In genomic region chr2:178057179-178057578, GRCh38 we compare ENCODE assay signal across 32 cellular contexts. TPM values are rescaled to one million over a fixed set of nuclear protein-coding genes. Genes with fewer than 3 reads are reported as not detected.
"Had no signal": no experiment of that assay in that cellular context is flagged by ENCODE, and none has a peak within 500 bp of the region (broad histone marks: within the 10 kb centered on the region; RNA-seq: fewer than 3 reads in every experiment).

No MANE protein-coding gene starts in this region.

- H2AFZ ChIP-seq: hepatocyte had no signal

- H3K4me3 ChIP-seq: coronary artery, dorsolateral prefrontal cortex, heart right ventricle, hepatocyte had no signal

- H3K4me2 ChIP-seq: hepatocyte had no signal

- H3K27ac ChIP-seq: brain microvascular endothelial cell, coronary artery, dorsolateral prefrontal cortex, heart right ventricle, hepatocyte had no signal

- H3K9me3 ChIP-seq: heart right ventricle had no signal

- DNase-seq: activated CD4-positive, alpha-beta memory T cell treated with anti-CD3 and anti-CD28 coated beads for 36 hours; activated CD4-positive, alpha-beta T cell treated with anti-CD3 and anti-CD28 coated beads for 36 hours; activated CD4-positive, alpha-beta T cell treated with anti-CD3 and anti-CD28 coated beads, Interleukin-2, amount 10 ng/mL, durations not matched to agents 24 days and 14 days; activated CD4-positive, CD25-positive, alpha-beta regulatory T cell; activated CD4-positive, CD25-positive, alpha-beta regulatory T cell treated with anti-CD3 and anti-CD28 coated beads, Interleukin-2, amount 50 U/mL, for 72 hours; activated CD8-positive, alpha-beta memory T cell treated with anti-CD3 and anti-CD28 coated beads, Interleukin-2, amount 10 ng/mL, durations not matched to agents 7 days and 5 days; activated CD8-positive, alpha-beta memory T cell treated with anti-CD3 and anti-CD28 coated beads, Interleukin-2, amount 50 U/mL, for 4 hours; activated CD8-positive, alpha-beta T cell treated with anti-CD3 and anti-CD28 coated beads, Interleukin-2, amount 10 ng/mL, durations not matched to agents 7 days and 5 days; activated effector memory CD4-positive, alpha-beta T cell treated with anti-CD3 and anti-CD28 coated beads, Interleukin-2, amount 50 U/mL, for 16 hours; activated naive CD4-positive, alpha-beta T cell treated with anti-CD3 and anti-CD28 coated beads, Interleukin-2, amount 10 ng/mL, durations not matched to agents 7 days and 5 days; activated naive CD8-positive, alpha-beta T cell treated with anti-CD3 and anti-CD28 coated beads, Interleukin-2, amount 10 ng/mL, durations not matched to agents 7 days and 5 days; activated T-cell treated with anti-CD3 and anti-CD28 coated beads, Interleukin-2, amount 50 U/mL, for 1 hour; activated T-cell treated with anti-CD3 and anti-CD28 coated beads, Interleukin-2, amount 50 U/mL, for 48 hours; amniotic stem cell; anterior cingulate cortex; brain microvascular endothelial cell; dorsolateral prefrontal cortex; effector memory CD4-positive, alpha-beta T cell; endodermal cell; foreskin fibroblast; glutamatergic neuron; heart right ventricle; T-helper 17 cell; T1000 had no signal

- ATAC-seq: activated CD4-positive, alpha-beta T cell treated with anti-CD3 and anti-CD28 coated beads for 36 hours; activated CD8-positive, alpha-beta memory T cell treated with anti-CD3 and anti-CD28 coated beads, Interleukin-2, amount 10 ng/mL, durations not matched to agents 7 days and 5 days; activated CD8-positive, alpha-beta T cell treated with anti-CD3 and anti-CD28 coated beads, Interleukin-2, amount 10 ng/mL, durations not matched to agents 7 days and 5 days; activated naive CD4-positive, alpha-beta T cell treated with anti-CD3 and anti-CD28 coated beads, Interleukin-2, amount 50 U/mL, for 72 hours; esophagus mucosa; heart right ventricle; T-helper 17 cell had no signal

- H3K36me3 ChIP-seq: brain microvascular endothelial cell, heart right ventricle had no signal

- H3K27me3 ChIP-seq: brain microvascular endothelial cell, dorsolateral prefrontal cortex, heart right ventricle, hepatocyte had no signal

- H3K4me1 ChIP-seq: heart right ventricle had no signal

- H3K79me2 ChIP-seq: hepatocyte had no signal

RNA-seq across cellular contexts. Expression of gene PDE11A, which starts 15.4 kb away (rescaled TPM):
- total RNA-seq: activated CD4-positive, alpha-beta memory T cell treated with anti-CD3 and anti-CD28 coated beads for 36 hours; activated CD4-positive, alpha-beta T cell treated with anti-CD3 and anti-CD28 coated beads, Interleukin-2, amount 10 ng/mL, durations not matched to agents 24 days and 14 days; activated CD8-positive, alpha-beta memory T cell treated with anti-CD3 and anti-CD28 coated beads for 36 hours; activated CD8-positive, alpha-beta memory T cell treated with anti-CD3 and anti-CD28 coated beads, Interleukin-2, amount 10 ng/mL, durations not matched to agents 7 days and 5 days; activated CD8-positive, alpha-beta T cell treated with anti-CD3 and anti-CD28 coated beads, Interleukin-2, amount 10 ng/mL, durations not matched to agents 7 days and 5 days; activated naive CD4-positive, alpha-beta T cell treated with anti-CD3 and anti-CD28 coated beads, Interleukin-2, amount 50 U/mL, for 72 hours; activated naive CD8-positive, alpha-beta T cell treated with anti-CD3 and anti-CD28 coated beads, Interleukin-2, amount 10 ng/mL, durations not matched to agents 7 days and 5 days; activated T-helper 1 cell treated with anti-CD3 and anti-CD28 coated beads, Interleukin-12 subunit alpha, Interleukin-12 subunit beta, Interleukin-2, Interleukin-4 antibody, amounts not matched to agents 30 ng/mL and 10 ng/mL and 1 ng/mL, durations not matched to agents 14 hours and 24 hours and 36 hours; activated T-helper 2 cell treated with anti-CD3 and anti-CD28 coated beads, Interferon-gamma antibody, Interleukin-2, Interleukin-4, amounts not matched to agents 10 μg/mL and 5 μg/mL and 100 μg/mL, durations not matched to agents 14 hours and 24 hours and 36 hours; bronchial epithelial cell; esophagus mucosa; T-helper 17 cell had no signal
